Comparison of ENCODE assay signal across 16 cellular contexts in genomic region chr4:190179740-190180094, GRCh38. TPM values are rescaled to one million over a fixed set of nuclear protein-coding genes. Genes with fewer than 3 reads are reported as not detected.
A peak's percentile ranks its signal among the peaks of the same experiment; 100 is the strongest.
DNase-seq lines count a peak whose midpoint lies in the region; ATAC-seq, FAIRE-seq and TF ChIP-seq lines count a peak whose summit lies in the region.
"Not testable (repeated sequence)": the region's sequence is repeated elsewhere in the genome, so short reads cannot be mapped to it uniquely, and the experiment has no call there.
"Had no signal": no experiment of that assay in that cellular context is flagged by ENCODE, and none has a peak within 500 bp of the region (broad histone marks: within the 10 kb centered on the region; RNA-seq: fewer than 3 reads in every experiment).

No MANE protein-coding gene starts in this region.

- WGBS in HepG2 (ENCODE audit: low lambda C conversion rate), result 0% methylated on average over 1 of the region's 2 CpGs

- H3K79me2 ChIP-seq in HepG2 (ENCODE audit: insufficient read depth, low read length), result not testable (repeated sequence)

- intact Hi-C loops in HepG2 (cut with micrococcal nuclease; ENCODE audit: unreplicated experiment); gastrocnemius medialis (cut with DNase I; ENCODE audit: low total_unique reads): not testable (repeated sequence)

- TF ChIP-seq CTCF in HepG2 (CRISPR knock-in tag; IDR thresholded peaks at IDR 0.05); gastrocnemius medialis (IDR thresholded peaks at IDR 0.05 in 4 of 5, conservative IDR thresholded peaks at IDR 0.05 in 1 of 5): not testable (repeated sequence)

- BruUV-seq in HepG2 (replicated peaks; lab: Mats Ljungman, UMichigan), result not testable (repeated sequence)

- not testable (repeated sequence) for TF ChIP-seq EP300 in HepG2 (IDR thresholded peaks at IDR 0.05; ENCODE audit: low read depth in 2 of 2, low read length in 2 of 2); HepG2 (CRISPR knock-in tag; IDR thresholded peaks at IDR 0.05; ENCODE audit: borderline replicate concordance)

- not testable (repeated sequence) for H3K27ac ChIP-seq in HepG2 (ENCODE audit: extremely low read length, insufficient read depth, low read length); gastrocnemius medialis

- not testable (repeated sequence) for H3K9ac ChIP-seq in HepG2 (ENCODE audit: insufficient read depth, low read depth, low read length)

- ATAC-seq in GM18508 (IDR thresholded peaks at IDR 0.05; ENCODE audit: insufficient read depth, unreplicated experiment), result peak; percentile 31
- ATAC-seq in GM19463 (IDR thresholded peaks at IDR 0.05; ENCODE audit: unreplicated experiment), result peak; percentile 13
- peak; percentile 22 for ATAC-seq in HG02623 (IDR thresholded peaks at IDR 0.05; ENCODE audit: unreplicated experiment)
- peak; percentile 36 for ATAC-seq in HG03432 (IDR thresholded peaks at IDR 0.05; ENCODE audit: unreplicated experiment)
- peak; percentile 56 for ATAC-seq in SK-N-SH treated with all-trans-retinoic acid at 6 μM for 48 hours
- peak; percentile 63 for ATAC-seq in esophagus mucosa
- peak; percentile 55 for ATAC-seq in HepG2
- ATAC-seq in gastrocnemius medialis, result peak; percentile 46 to 52

- not testable (repeated sequence) for H3K4me3 ChIP-seq in HepG2 (replicated peaks in 1 of 3; ENCODE audit: insufficient read depth in 1 of 3, low read depth in 2 of 3, low read length in 3 of 3); gastrocnemius medialis

- not testable (repeated sequence) for FAIRE-seq in HepG2 (lab: Jason Lieb, UNC)

- H3K4me1 ChIP-seq in HepG2 (ENCODE audit: insufficient read depth, low read length); gastrocnemius medialis: not testable (repeated sequence)

- CTCF ChIA-PET in HepG2 (lab: Yijun Ruan, JAX; ENCODE audit: low intra/inter-chr PET ratio, low total read pairs), result not testable (repeated sequence)

- DNase-seq in HepG2 (ENCODE audit: low spot score); gastrocnemius medialis: not testable (repeated sequence)

- not testable (repeated sequence) for TF ChIP-seq POLR2A in HepG2 (IDR thresholded peaks at IDR 0.05; ENCODE audit: insufficient read depth in 1 of 2, low read depth in 2 of 2, low read length in 2 of 2); gastrocnemius medialis (IDR thresholded peaks at IDR 0.05)

- H3K27me3 ChIP-seq in HepG2 (ENCODE audit: control insufficient read depth in 1 of 2, insufficient read depth in 2 of 2, low read length in 2 of 2); gastrocnemius medialis: not testable (repeated sequence)

- in situ Hi-C loops in HepG2 (cut with HindIII; ENCODE audit: extremely low pct_ligation_motif_present, low pct_unique_long_range_greater_than_20kb); gastrocnemius medialis (cut with MboI; ENCODE audit: low sequenced_read_pairs in 4 of 4): not testable (repeated sequence)

- peaks cover 13% of the 10 kb centered on the region for H3K9me3 ChIP-seq in HepG2 (ENCODE audit: low read length)
- not testable (repeated sequence) for H3K9me3 ChIP-seq in gastrocnemius medialis

- TF ChIP-seq RAD21 in HepG2 (CRISPR knock-in tag; IDR thresholded peaks at IDR 0.05), result not testable (repeated sequence)

- H3K4me2 ChIP-seq in HepG2 (ENCODE audit: low read depth, low read length), result not testable (repeated sequence)

- POLR2A ChIA-PET in HepG2 (lab: Yijun Ruan, JAX), result not testable (repeated sequence)

- H2AFZ ChIP-seq in HepG2 (ENCODE audit: low read length), result not testable (repeated sequence)

- H4K20me1 ChIP-seq in HepG2 (ENCODE audit: insufficient read depth, low read length), result not testable (repeated sequence)

- not testable (repeated sequence) for H3K36me3 ChIP-seq in HepG2 (replicated peaks in 1 of 2; ENCODE audit: control insufficient read depth in 1 of 2, insufficient read depth in 2 of 2, low read length in 2 of 2); gastrocnemius medialis

RNA-seq across cellular contexts. Expression of gene DUX4, which starts 6.1 kb away (rescaled TPM):
- 0.56 TPM for total RNA-seq in esophagus mucosa
- total RNA-seq in HepG2 (2016; rRNA removed; fragmentation: Illumina TruSeq; extraction: Trizol), result not detected in 2 replicates
- total RNA-seq in HepG2 (2016; cell fraction: cytosol; rRNA removed; fragmentation: Illumina TruSeq; extraction: Trizol; ENCODE audit: low read depth), result not detected in 2 replicates
- not detected in 2 replicates for total RNA-seq in HepG2 (2016; cell fraction: insoluble cytoplasmic fraction; rRNA removed; fragmentation: Illumina TruSeq; extraction: Trizol)
- not detected in 2 replicates for total RNA-seq in HepG2 (2016; cell fraction: membrane; rRNA removed; fragmentation: Illumina TruSeq; extraction: Trizol)
- not detected in 2 replicates for total RNA-seq in HepG2 (2016; cell fraction: nucleus; rRNA removed; fragmentation: Illumina TruSeq; extraction: Trizol)
- polyA plus RNA-seq in HepG2 (2011; rRNA removed), result not detected in 2 replicates
- polyA plus RNA-seq in HepG2 (2011; cell fraction: cytosol; rRNA removed), result not detected in 2 replicates
- not detected in 2 replicates for polyA plus RNA-seq in HepG2 (2011; cell fraction: nucleus; rRNA removed)
- polyA plus RNA-seq in HepG2 (2012), result not detected in 2 replicates
- not detected in 2 replicates for polyA plus RNA-seq in HepG2 (2016; cell fraction: cytosol; fragmentation: Illumina TruSeq; extraction: Trizol; ENCODE audit: low read depth)
- polyA plus RNA-seq in HepG2 (2016; cell fraction: insoluble cytoplasmic fraction; fragmentation: Illumina TruSeq; extraction: Trizol; ENCODE audit: low read depth), result not detected in 2 replicates
- polyA plus RNA-seq in HepG2 (2016; cell fraction: membrane; fragmentation: Illumina TruSeq; extraction: Trizol; ENCODE audit: low read depth), result not detected in 2 replicates
- not detected in 2 replicates for polyA plus RNA-seq in HepG2 (2016; cell fraction: nucleus; fragmentation: Illumina TruSeq; extraction: Trizol; ENCODE audit: insufficient read depth, low read depth)
- polyA minus RNA-seq in HepG2 (2011; rRNA and poly(A)+ RNA removed; ENCODE audit: low replicate concordance), result not detected in 2 replicates
- not detected in 2 replicates for polyA minus RNA-seq in HepG2 (2011; cell fraction: cytosol; rRNA and poly(A)+ RNA removed)
- polyA minus RNA-seq in HepG2 (2011; cell fraction: nucleus; rRNA and poly(A)+ RNA removed), result not detected in 2 replicates
- not detected for total RNA-seq in gastrocnemius medialis
- total RNA-seq: A673, cerebellum, H7, natural killer cell, osteocyte, Peyer's patch, SJSA1 had no signal
- polyA plus RNA-seq: IgD-negative memory B cell had no signal

Comparison
In these comparisons a context has a peak if more than half of its experiments do, and no peak if none do; other contexts are left out.
1. ATAC-seq: peak in every context shown above with its lines; median percentile 63 in esophagus mucosa; 56 in SK-N-SH treated with all-trans-retinoic acid at 6 μM for 48 hours; 55 in HepG2; 49 in gastrocnemius medialis; 36 in HG03432; 31 in GM18508; 22 in HG02623; 13 in GM19463.